Comparison of ENCODE assay signal across 7 cellular contexts in the genomic region with DNA sequence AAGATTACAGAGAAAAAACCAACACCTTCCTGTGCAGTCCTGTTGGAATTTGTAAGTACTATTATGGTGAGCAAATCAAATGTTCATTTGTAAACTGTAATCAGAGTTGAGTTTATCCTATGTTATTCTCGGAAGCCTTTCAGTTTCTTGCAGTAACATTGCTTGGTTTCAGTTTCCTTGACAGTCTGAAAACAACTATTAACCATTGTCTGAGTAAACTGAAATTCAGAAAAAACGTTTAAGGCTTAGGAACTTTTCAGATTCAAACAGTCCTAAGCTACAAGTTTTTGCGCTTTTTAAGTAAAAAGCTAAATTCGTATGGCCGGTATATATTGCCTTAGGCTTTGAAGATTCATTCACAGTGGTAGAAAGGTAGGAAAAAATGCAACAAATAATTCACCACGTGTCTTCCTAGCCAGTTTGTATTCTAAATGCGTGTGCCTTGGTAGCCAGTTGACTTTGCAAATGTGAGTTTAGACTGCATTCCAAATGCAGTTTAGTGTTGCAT. TPM values are rescaled to one million over a fixed set of nuclear protein-coding genes. Genes with fewer than 3 reads are reported as not detected.
DNase-seq lines count a peak whose midpoint lies in the region; ATAC-seq, FAIRE-seq and TF ChIP-seq lines count a peak whose summit lies in the region.

No MANE protein-coding gene starts in this region.

- H3K27ac Mint-ChIP-seq in endodermal cell, result peak overlapping the region; percentile 98

- no peak for TF ChIP-seq RAD21 in neural cell (conservative IDR thresholded peaks at IDR 0.05)

- no peak overlapping the region for H2AFZ ChIP-seq in neural cell (ENCODE audit: low read depth, low read length)

- in situ Hi-C loops in Panc1 (cut with HindIII; ENCODE audit: low pct_unique_long_range_greater_than_20kb, low sequenced_read_pairs), result no loop called here

- peak overlapping the region; percentile 98 for H3K4me3 ChIP-seq in Panc1 (ENCODE audit: low read depth in 2 of 2, low read length in 2 of 2)
- peak overlapping the region; percentile 100 for H3K4me3 ChIP-seq in endodermal cell (ENCODE audit: low read length)
- peak overlapping the region; percentile 87 for H3K4me3 ChIP-seq in neural cell (ENCODE audit: low read length)

- H3K9me3 Mint-ChIP-seq in endodermal cell, result no peaks in the 10 kb centered on the region

- peaks cover 32% of the 10 kb centered on the region for H3K4me1 Mint-ChIP-seq in endodermal cell

- no peaks in the 10 kb centered on the region for H3K9me3 ChIP-seq in Panc1 (ENCODE audit: control insufficient read depth, insufficient read depth, low read depth, low read length)
- H3K9me3 ChIP-seq in endodermal cell (ENCODE audit: control insufficient read depth, low read length), result no peaks in the 10 kb centered on the region
- no peaks in the 10 kb centered on the region for H3K9me3 ChIP-seq in neural cell (ENCODE audit: low read length)

- BruUV-seq in Panc1 (replicated peaks; lab: Mats Ljungman, UMichigan), result no TSS peak

- H3K4me2 ChIP-seq in neural cell (ENCODE audit: low read length), result peak overlapping the region; percentile 71

- no peaks in the 10 kb centered on the region for H3K27me3 ChIP-seq in Panc1 (ENCODE audit: control insufficient read depth, insufficient read depth, low read length)
- H3K27me3 ChIP-seq in endodermal cell (ENCODE audit: control insufficient read depth, insufficient read depth, low read length, poor library complexity, severe bottlenecking), result no peaks in the 10 kb centered on the region
- no peaks in the 10 kb centered on the region for H3K27me3 ChIP-seq in neural cell (ENCODE audit: insufficient read depth, low read depth, low read length)

- peaks cover 44% of the 10 kb centered on the region for H3K36me3 Mint-ChIP-seq in endodermal cell (ENCODE audit: low read depth)

- TF ChIP-seq CTCF in Panc1 (IDR thresholded peaks at IDR 0.05) (no peak), endodermal cell (conservative IDR thresholded peaks at IDR 0.05) (no peak), neural cell (IDR thresholded peaks at IDR 0.05; ENCODE audit: poor library complexity, severe bottlenecking) (no peak), omental fat pad (IDR thresholded peaks at IDR 0.05) (no peak)

- POLR2A ChIA-PET in Panc1 (lab: Charles Lee), result interaction anchor here (0.6 kb wide), 2 partner anchors 39 to 44 kb away, joined by 3 to 11 read pairs; no protein-coding TSS in a partner anchor

- H3K4me1 ChIP-seq in Panc1 (ENCODE audit: control insufficient read depth, insufficient read depth, low read length) (peaks cover 15% of the 10 kb centered on the region; the same call in 1 of the 2 replicates), endodermal cell (ENCODE audit: control insufficient read depth, insufficient read depth, low read length) (no peaks in the 10 kb centered on the region)

- peaks cover 71% of the 10 kb centered on the region for H3K79me2 ChIP-seq in neural cell (replicated peaks; ENCODE audit: insufficient read depth, low read length)

- ATAC-seq in Panc1, result no peak
- no peak for ATAC-seq in GM21447 (IDR thresholded peaks at IDR 0.05; ENCODE audit: unreplicated experiment)
- ATAC-seq in omental fat pad (ENCODE audit: low FRiP score), result no peak
- ATAC-seq in HG03520 (IDR thresholded peaks at IDR 0.05; ENCODE audit: unreplicated experiment), result no peak

- peaks cover 17% of the 10 kb centered on the region for H3K36me3 ChIP-seq in Panc1 (ENCODE audit: control insufficient read depth, insufficient read depth, low read length)
- peaks cover 41% of the 10 kb centered on the region for H3K36me3 ChIP-seq in endodermal cell (ENCODE audit: control insufficient read depth, insufficient read depth, low read length)
- H3K36me3 ChIP-seq in neural cell (ENCODE audit: insufficient read depth, low read length), result no peaks in the 10 kb centered on the region

- FAIRE-seq in GM19239 (lab: Jason Lieb, UNC), result peak; percentile 89

- H3K9ac ChIP-seq in endodermal cell (ENCODE audit: extremely low read depth, low read length, poor library complexity, severe bottlenecking) (peak overlapping the region; percentile 99), neural cell (ENCODE audit: low read length) (peak overlapping the region; percentile 99)

- intact Hi-C loops in Panc1 (cut with micrococcal nuclease; ENCODE audit: unreplicated experiment), result loop anchor here (2.0 kb wide), 1 partner anchor 44 kb away; no protein-coding TSS in a partner anchor

- DNase-seq in GM19239 (ENCODE audit: insufficient read length, low spot score) (no peak), Panc1 (ENCODE audit: low read depth, low spot score) (no peak), endodermal cell (no peak), omental fat pad (ENCODE audit: low spot score) (no peak)

- H3K27ac ChIP-seq in Panc1 (ENCODE audit: low read length), result peak overlapping the region; percentile 94
- H3K27ac ChIP-seq in endodermal cell (ENCODE audit: low read depth, low read length), result no peak overlapping the region
- no peak overlapping the region for H3K27ac ChIP-seq in neural cell (ENCODE audit: low read length)

- 13 to 20% methylated on average over 7 of the region's 7 CpGs for WGBS in endodermal cell (ENCODE audit: insufficient coverage in 1 of 2, insufficient read length in 1 of 2), 2 experiments

- no peaks in the 10 kb centered on the region for H3K9me2 ChIP-seq in neural cell (ENCODE audit: insufficient read depth, low read length)

- CTCF ChIA-PET in Panc1 (lab: Charles Lee), result no interaction called here

- peaks cover 6% of the 10 kb centered on the region for H3F3A ChIP-seq in neural cell (ENCODE audit: insufficient read depth, low read length, poor library complexity, severe bottlenecking)

- no peaks in the 10 kb centered on the region for H3K27me3 Mint-ChIP-seq in endodermal cell (ENCODE audit: insufficient read depth)

- peak overlapping the region; percentile 99 for H3K4me3 Mint-ChIP-seq in endodermal cell

- TF ChIP-seq EP300 in neural cell (conservative IDR thresholded peaks at IDR 0.05; ENCODE audit: poor library complexity, severe bottlenecking), result no peak

- H4K20me1 ChIP-seq in neural cell (ENCODE audit: insufficient read depth), result peaks cover 26% of the 10 kb centered on the region

TF ChIP-seq in neural cell, 6 proteins besides CTCF, POLR2A, EP300 and RAD21:
- TF ChIP-seq TAF1 (IDR thresholded peaks at IDR 0.05; ENCODE audit: low read depth) (no peak), MXI1 (conservative IDR thresholded peaks at IDR 0.05; ENCODE audit: poor library complexity, severe bottlenecking) (peak; percentile 50)
- TF ChIP-seq, protein P1, sequence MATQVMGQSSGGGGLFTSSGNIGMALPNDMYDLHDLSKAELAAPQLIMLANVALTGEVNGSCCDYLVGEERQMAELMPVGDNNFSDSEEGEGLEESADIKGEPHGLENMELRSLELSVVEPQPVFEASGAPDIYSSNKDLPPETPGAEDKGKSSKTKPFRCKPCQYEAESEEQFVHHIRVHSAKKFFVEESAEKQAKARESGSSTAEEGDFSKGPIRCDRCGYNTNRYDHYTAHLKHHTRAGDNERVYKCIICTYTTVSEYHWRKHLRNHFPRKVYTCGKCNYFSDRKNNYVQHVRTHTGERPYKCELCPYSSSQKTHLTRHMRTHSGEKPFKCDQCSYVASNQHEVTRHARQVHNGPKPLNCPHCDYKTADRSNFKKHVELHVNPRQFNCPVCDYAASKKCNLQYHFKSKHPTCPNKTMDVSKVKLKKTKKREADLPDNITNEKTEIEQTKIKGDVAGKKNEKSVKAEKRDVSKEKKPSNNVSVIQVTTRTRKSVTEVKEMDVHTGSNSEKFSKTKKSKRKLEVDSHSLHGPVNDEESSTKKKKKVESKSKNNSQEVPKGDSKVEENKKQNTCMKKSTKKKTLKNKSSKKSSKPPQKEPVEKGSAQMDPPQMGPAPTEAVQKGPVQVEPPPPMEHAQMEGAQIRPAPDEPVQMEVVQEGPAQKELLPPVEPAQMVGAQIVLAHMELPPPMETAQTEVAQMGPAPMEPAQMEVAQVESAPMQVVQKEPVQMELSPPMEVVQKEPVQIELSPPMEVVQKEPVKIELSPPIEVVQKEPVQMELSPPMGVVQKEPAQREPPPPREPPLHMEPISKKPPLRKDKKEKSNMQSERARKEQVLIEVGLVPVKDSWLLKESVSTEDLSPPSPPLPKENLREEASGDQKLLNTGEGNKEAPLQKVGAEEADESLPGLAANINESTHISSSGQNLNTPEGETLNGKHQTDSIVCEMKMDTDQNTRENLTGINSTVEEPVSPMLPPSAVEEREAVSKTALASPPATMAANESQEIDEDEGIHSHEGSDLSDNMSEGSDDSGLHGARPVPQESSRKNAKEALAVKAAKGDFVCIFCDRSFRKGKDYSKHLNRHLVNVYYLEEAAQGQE (IDR thresholded peaks at IDR 0.05; ENCODE audit: borderline replicate concordance), result no peak

RNA-seq across cellular contexts. Expression of a gene that starts 2.5 kb away (rescaled TPM):
- total RNA-seq in Panc1 (2021; ENCODE audit: unreplicated experiment), result 54.4 TPM
- 23.9 TPM for polyA plus RNA-seq in Panc1 (2012; ENCODE audit: insufficient read length)
- 100 to 1,000 TPM; 109 to 124 TPM for total RNA-seq in endodermal cell
- polyA plus RNA-seq in endodermal cell (2013, experiment 1 of 2), result 90.3 TPM
- 95.6 TPM for polyA plus RNA-seq in endodermal cell (2013, experiment 2 of 2)
- 122 and 149 TPM in 2 replicates for polyA plus RNA-seq in neural cell
- polyA minus RNA-seq in neural cell, result 188 and 209 TPM in 2 replicates
- 10 to 100 TPM; 56.1 to 99.0 (median 83.3) TPM for total RNA-seq in omental fat pad
